ENCODE assay signal across 36 cellular contexts in the genomic region with DNA sequence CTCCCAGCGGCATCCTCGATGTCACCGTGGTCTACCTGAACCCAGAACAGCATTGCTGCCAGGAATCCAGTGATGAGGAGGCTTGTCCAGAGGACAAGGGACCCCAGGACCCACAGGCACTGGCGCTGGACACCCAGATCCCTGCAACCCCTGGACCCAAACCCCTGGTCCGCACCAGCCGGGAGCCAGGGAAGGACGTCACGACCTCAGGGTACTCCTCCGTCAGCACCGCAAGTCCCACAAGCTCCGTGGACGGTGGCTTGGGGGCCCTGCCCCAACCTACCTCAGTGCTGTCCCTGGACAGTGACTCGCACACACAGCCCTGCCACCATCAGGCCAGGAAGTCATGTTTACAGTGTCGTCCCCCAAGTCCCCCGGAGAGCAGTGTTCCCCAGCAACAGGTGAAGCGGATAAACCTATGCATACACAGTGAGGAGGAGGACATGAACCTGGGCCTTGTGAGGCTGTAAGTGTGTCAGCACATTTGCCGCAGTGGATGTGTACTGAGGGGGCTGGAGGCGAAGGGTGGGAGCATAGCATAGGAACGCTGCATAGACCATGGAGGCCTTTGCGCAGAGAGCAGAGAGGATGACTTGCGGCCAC. TPM values are rescaled to one million over a fixed set of nuclear protein-coding genes. Genes with fewer than 3 reads are reported as not detected.
"Had no signal": no experiment of that assay in that cellular context is flagged by ENCODE, and none has a peak within 500 bp of the region (broad histone marks: within the 10 kb centered on the region; RNA-seq: fewer than 3 reads in every experiment).

No MANE protein-coding gene starts in this region.

- H3K27ac Mint-ChIP-seq: activated CD8-positive, alpha-beta memory T cell treated with anti-CD3 and anti-CD28 coated beads, Interleukin-2, amount 10 ng/mL, durations not matched to agents 7 days and 5 days; activated naive CD8-positive, alpha-beta T cell treated with anti-CD3 and anti-CD28 coated beads, Interleukin-2, amount 10 ng/mL, durations not matched to agents 7 days and 5 days; activated T-helper 2 cell treated with anti-CD3 and anti-CD28 coated beads, Interferon-gamma antibody, Interleukin-2, Interleukin-4, amounts not matched to agents 10 μg/mL and 5 μg/mL and 100 μg/mL, durations not matched to agents 14 hours and 24 hours and 36 hours; stimulated activated naive CD8-positive, alpha-beta T cell treated with anti-CD3 and anti-CD28 coated beads, Interleukin-15, Interleukin-2, amounts not matched to agents 100 ng/mL and 50 ng/mL, for 24 hours; T-helper 17 cell; type B pancreatic cell had no signal

- H3K4me3 Mint-ChIP-seq: activated CD8-positive, alpha-beta memory T cell treated with anti-CD3 and anti-CD28 coated beads, Interleukin-2, amount 10 ng/mL, durations not matched to agents 7 days and 5 days; activated naive CD8-positive, alpha-beta T cell treated with anti-CD3 and anti-CD28 coated beads, Interleukin-2, amount 10 ng/mL, durations not matched to agents 7 days and 5 days; stimulated activated naive CD8-positive, alpha-beta T cell treated with anti-CD3 and anti-CD28 coated beads, Interleukin-15, Interleukin-2, amounts not matched to agents 100 ng/mL and 50 ng/mL, for 24 hours; T-helper 17 cell; type B pancreatic cell had no signal

- ATAC-seq: activated CD4-positive, CD25-positive, alpha-beta regulatory T cell treated with anti-CD3 and anti-CD28 coated beads, Interleukin-2, amount 50 U/mL, for 24 hours; activated CD8-positive, alpha-beta memory T cell treated with anti-CD3 and anti-CD28 coated beads, Interleukin-2, amount 10 ng/mL, durations not matched to agents 7 days and 5 days; esophagus mucosa; heart left ventricle; naive thymus-derived CD4-positive, alpha-beta T cell; sciatic nerve; T-helper 17 cell had no signal

- H3K4me3 ChIP-seq: ascending aorta, cardiac muscle cell, colonic mucosa, dorsolateral prefrontal cortex, heart left ventricle, ovary, prostate gland, skin epidermis, thoracic aorta, uterus had no signal

- H3K4me1 ChIP-seq: colonic mucosa, prostate gland had no signal

- H3K36me3 ChIP-seq: ascending aorta, colonic mucosa, ovary, thoracic aorta, uterus had no signal

- H3K27me3 ChIP-seq: ascending aorta, cardiac muscle cell, colonic mucosa, dorsolateral prefrontal cortex, heart left ventricle, neutrophil, ovary, uterus had no signal

- H3K9me3 Mint-ChIP-seq: activated naive CD8-positive, alpha-beta T cell treated with anti-CD3 and anti-CD28 coated beads, Interleukin-2, amount 10 ng/mL, durations not matched to agents 7 days and 5 days; activated T-helper 2 cell treated with anti-CD3 and anti-CD28 coated beads, Interferon-gamma antibody, Interleukin-2, Interleukin-4, amounts not matched to agents 10 μg/mL and 5 μg/mL and 100 μg/mL, durations not matched to agents 14 hours and 24 hours and 36 hours; brain; naive thymus-derived CD4-positive, alpha-beta T cell; stimulated activated naive CD8-positive, alpha-beta T cell treated with anti-CD3 and anti-CD28 coated beads, Interleukin-15, Interleukin-2, amounts not matched to agents 100 ng/mL and 50 ng/mL, for 24 hours; type B pancreatic cell had no signal

- H3K9me3 ChIP-seq: ascending aorta, colonic mucosa, heart left ventricle, neutrophil, ovary, prostate gland, thoracic aorta, uterus had no signal

- DNase-seq: activated CD4-positive, alpha-beta T cell treated with anti-CD3 and anti-CD28 coated beads for 48 hours; activated CD4-positive, alpha-beta T cell treated with anti-CD3 and anti-CD28 coated beads, Interleukin-2, amount 50 U/mL, for 48 hours; activated CD8-positive, alpha-beta memory T cell treated with anti-CD3 and anti-CD28 coated beads, Interleukin-2, amount 10 ng/mL, durations not matched to agents 7 days and 5 days; activated naive CD4-positive, alpha-beta T cell; activated naive CD8-positive, alpha-beta T cell treated with anti-CD3 and anti-CD28 coated beads, Interleukin-2, amount 10 ng/mL, durations not matched to agents 7 days and 5 days; activated T-cell treated with anti-CD3 and anti-CD28 coated beads, Interleukin-2, amount 50 U/mL, for 48 hours; cerebellar nuclear complex; colonic mucosa; dorsolateral prefrontal cortex; effector memory CD4-positive, alpha-beta T cell; foreskin fibroblast; heart left ventricle; midbrain; naive thymus-derived CD4-positive, alpha-beta T cell; retina; stimulated activated CD4-positive, alpha-beta T cell treated with anti-CD3 and anti-CD28 coated beads, Interleukin-12 subunit alpha, Interleukin-12 subunit beta, amount 100 ng/mL, for 4 hours; stimulated activated CD4-positive, alpha-beta T cell treated with anti-CD3 and anti-CD28 coated beads, Interleukin-4, amount 100 ng/mL, for 1 hour; T-helper 17 cell; T1000; uterus; WERI-Rb-1 had no signal

- H3K27ac ChIP-seq: ascending aorta, cardiac muscle cell, colonic mucosa, dorsolateral prefrontal cortex, heart left ventricle, neutrophil, ovary, prostate gland, skin epidermis, thoracic aorta, uterus had no signal

- H3K27me3 Mint-ChIP-seq: activated CD8-positive, alpha-beta memory T cell treated with anti-CD3 and anti-CD28 coated beads, Interleukin-2, amount 10 ng/mL, durations not matched to agents 7 days and 5 days; activated naive CD8-positive, alpha-beta T cell treated with anti-CD3 and anti-CD28 coated beads, Interleukin-2, amount 10 ng/mL, durations not matched to agents 7 days and 5 days; brain; naive thymus-derived CD4-positive, alpha-beta T cell; stimulated activated naive CD8-positive, alpha-beta T cell treated with anti-CD3 and anti-CD28 coated beads, Interleukin-15, Interleukin-2, amounts not matched to agents 100 ng/mL and 50 ng/mL, for 24 hours; T-helper 17 cell; type B pancreatic cell had no signal

RNA-seq across cellular contexts. Expression of gene TEDC2, which starts 3.3 kb away (rescaled TPM):
- total RNA-seq: ascending aorta had no signal

RNA-seq across cellular contexts. Expression of gene NTN3, which starts 14.4 kb away (rescaled TPM):
- total RNA-seq: activated CD8-positive, alpha-beta memory T cell treated with anti-CD3 and anti-CD28 coated beads, Interleukin-2, amount 10 ng/mL, durations not matched to agents 7 days and 5 days; activated naive CD8-positive, alpha-beta T cell treated with anti-CD3 and anti-CD28 coated beads, Interleukin-2, amount 10 ng/mL, durations not matched to agents 7 days and 5 days; activated T-helper 2 cell treated with anti-CD3 and anti-CD28 coated beads, Interferon-gamma antibody, Interleukin-2, Interleukin-4, amounts not matched to agents 10 μg/mL and 5 μg/mL and 100 μg/mL, durations not matched to agents 14 hours and 24 hours and 36 hours; ascending aorta; colonic mucosa; naive thymus-derived CD4-positive, alpha-beta T cell; subcutaneous adipose tissue; T-helper 17 cell had no signal
- polyA plus RNA-seq: heart left ventricle; naive thymus-derived CD4-positive, alpha-beta T cell had no signal
